1 cellular context compared by ENCODE assay signal in the genomic region with DNA sequence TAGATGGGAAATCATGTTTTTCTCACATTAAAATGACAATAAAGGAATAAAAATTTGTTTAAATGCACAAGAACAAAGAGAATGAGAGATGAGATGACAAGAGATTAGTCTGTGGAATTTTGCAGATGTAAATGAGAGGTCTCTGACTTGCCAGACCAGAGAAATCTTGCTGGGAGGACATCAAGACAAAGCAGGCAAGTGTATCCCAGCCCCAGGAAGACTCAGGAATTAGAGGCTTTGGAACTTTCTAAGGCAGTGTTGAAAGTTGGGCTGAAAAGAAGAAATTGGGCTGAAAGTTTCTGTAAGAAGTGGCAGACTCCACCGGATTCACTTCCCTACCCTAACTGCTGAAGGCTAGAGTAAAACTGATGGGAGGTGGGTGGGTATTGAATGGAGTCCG.
TF ChIP-seq lines count a peak whose summit lies in the region.

No MANE protein-coding gene starts in this region.

TF ChIP-seq in WTC11, 78 proteins besides CTCF, POLR2A, EP300 and RAD21 (continued from another document):
- TF ChIP-seq, protein P1, sequence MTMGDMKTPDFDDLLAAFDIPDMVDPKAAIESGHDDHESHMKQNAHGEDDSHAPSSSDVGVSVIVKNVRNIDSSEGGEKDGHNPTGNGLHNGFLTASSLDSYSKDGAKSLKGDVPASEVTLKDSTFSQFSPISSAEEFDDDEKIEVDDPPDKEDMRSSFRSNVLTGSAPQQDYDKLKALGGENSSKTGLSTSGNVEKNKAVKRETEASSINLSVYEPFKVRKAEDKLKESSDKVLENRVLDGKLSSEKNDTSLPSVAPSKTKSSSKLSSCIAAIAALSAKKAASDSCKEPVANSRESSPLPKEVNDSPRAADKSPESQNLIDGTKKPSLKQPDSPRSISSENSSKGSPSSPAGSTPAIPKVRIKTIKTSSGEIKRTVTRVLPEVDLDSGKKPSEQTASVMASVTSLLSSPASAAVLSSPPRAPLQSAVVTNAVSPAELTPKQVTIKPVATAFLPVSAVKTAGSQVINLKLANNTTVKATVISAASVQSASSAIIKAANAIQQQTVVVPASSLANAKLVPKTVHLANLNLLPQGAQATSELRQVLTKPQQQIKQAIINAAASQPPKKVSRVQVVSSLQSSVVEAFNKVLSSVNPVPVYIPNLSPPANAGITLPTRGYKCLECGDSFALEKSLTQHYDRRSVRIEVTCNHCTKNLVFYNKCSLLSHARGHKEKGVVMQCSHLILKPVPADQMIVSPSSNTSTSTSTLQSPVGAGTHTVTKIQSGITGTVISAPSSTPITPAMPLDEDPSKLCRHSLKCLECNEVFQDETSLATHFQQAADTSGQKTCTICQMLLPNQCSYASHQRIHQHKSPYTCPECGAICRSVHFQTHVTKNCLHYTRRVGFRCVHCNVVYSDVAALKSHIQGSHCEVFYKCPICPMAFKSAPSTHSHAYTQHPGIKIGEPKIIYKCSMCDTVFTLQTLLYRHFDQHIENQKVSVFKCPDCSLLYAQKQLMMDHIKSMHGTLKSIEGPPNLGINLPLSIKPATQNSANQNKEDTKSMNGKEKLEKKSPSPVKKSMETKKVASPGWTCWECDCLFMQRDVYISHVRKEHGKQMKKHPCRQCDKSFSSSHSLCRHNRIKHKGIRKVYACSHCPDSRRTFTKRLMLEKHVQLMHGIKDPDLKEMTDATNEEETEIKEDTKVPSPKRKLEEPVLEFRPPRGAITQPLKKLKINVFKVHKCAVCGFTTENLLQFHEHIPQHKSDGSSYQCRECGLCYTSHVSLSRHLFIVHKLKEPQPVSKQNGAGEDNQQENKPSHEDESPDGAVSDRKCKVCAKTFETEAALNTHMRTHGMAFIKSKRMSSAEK (CRISPR knock-in tag; IDR thresholded peaks at IDR 0.05; ENCODE audit: borderline replicate concordance), result no peak
- TF ChIP-seq TP53 (CRISPR knock-in tag; IDR thresholded peaks at IDR 0.05) (no peak), GRHL2 (CRISPR knock-in tag; IDR thresholded peaks at IDR 0.05; ENCODE audit: insufficient replicate concordance, severe bottlenecking) (no peak), TEAD1 (CRISPR knock-in tag; IDR thresholded peaks at IDR 0.05) (no peak), TCF7 (CRISPR knock-in tag; IDR thresholded peaks at IDR 0.05; ENCODE audit: low read depth) (no peak), GABPB1 (CRISPR knock-in tag; IDR thresholded peaks at IDR 0.05) (no peak), RORB (CRISPR knock-in tag; IDR thresholded peaks at IDR 0.05) (no peak)
- TF ChIP-seq, protein P2, sequence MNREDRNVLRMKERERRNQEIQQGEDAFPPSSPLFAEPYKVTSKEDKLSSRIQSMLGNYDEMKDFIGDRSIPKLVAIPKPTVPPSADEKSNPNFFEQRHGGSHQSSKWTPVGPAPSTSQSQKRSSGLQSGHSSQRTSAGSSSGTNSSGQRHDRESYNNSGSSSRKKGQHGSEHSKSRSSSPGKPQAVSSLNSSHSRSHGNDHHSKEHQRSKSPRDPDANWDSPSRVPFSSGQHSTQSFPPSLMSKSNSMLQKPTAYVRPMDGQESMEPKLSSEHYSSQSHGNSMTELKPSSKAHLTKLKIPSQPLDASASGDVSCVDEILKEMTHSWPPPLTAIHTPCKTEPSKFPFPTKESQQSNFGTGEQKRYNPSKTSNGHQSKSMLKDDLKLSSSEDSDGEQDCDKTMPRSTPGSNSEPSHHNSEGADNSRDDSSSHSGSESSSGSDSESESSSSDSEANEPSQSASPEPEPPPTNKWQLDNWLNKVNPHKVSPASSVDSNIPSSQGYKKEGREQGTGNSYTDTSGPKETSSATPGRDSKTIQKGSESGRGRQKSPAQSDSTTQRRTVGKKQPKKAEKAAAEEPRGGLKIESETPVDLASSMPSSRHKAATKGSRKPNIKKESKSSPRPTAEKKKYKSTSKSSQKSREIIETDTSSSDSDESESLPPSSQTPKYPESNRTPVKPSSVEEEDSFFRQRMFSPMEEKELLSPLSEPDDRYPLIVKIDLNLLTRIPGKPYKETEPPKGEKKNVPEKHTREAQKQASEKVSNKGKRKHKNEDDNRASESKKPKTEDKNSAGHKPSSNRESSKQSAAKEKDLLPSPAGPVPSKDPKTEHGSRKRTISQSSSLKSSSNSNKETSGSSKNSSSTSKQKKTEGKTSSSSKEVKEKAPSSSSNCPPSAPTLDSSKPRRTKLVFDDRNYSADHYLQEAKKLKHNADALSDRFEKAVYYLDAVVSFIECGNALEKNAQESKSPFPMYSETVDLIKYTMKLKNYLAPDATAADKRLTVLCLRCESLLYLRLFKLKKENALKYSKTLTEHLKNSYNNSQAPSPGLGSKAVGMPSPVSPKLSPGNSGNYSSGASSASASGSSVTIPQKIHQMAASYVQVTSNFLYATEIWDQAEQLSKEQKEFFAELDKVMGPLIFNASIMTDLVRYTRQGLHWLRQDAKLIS (CRISPR knock-in tag; IDR thresholded peaks at IDR 0.05; ENCODE audit: borderline replicate concordance), result no peak
- TF ChIP-seq, protein P3, sequence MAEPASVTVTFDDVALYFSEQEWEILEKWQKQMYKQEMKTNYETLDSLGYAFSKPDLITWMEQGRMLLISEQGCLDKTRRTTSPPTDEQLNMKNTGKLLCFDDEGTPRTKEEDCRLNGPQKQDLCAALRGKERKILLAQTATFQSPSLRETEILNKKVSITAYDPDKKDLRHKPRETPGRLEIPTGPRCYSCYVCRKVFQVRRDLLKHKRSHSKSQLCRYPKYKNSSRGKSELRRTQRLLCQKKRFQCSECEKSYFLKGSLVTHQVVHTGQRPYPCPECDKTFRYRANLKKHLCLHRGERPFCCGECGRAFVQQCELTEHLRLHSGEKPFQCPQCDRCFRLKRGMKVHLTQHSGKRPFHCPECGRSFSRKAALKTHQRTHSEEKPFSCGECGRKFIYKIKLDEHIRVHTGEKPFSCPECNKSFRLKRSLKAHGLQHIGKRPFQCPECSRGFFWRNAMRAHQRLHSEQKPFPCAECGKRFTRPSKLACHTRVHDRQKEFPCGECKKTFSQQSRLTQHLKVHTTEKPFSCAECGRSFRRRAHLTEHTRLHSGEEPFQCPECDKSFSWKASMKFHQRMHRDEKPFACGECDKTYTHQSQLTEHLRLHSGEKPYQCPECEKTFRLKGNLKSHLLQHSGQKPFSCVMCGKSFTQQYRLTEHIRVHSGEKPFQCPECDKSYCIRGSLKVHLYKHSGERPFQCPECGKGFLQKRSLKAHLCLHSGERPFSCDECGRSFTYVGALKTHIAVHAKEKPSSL (CRISPR knock-in tag; conservative IDR thresholded peaks at IDR 0.05), result no peak
